Comparison of ENCODE assay signal across 25 cellular contexts in genomic region chr5:142832263-142832662, GRCh38.
"Had no signal": no experiment of that assay in that cellular context is flagged by ENCODE, and none has a peak within 500 bp of the region (broad histone marks: within the 10 kb centered on the region; RNA-seq: fewer than 3 reads in every experiment).

No MANE protein-coding gene starts in this region.

- H3K36me3 ChIP-seq: esophagus squamous epithelium, gastrocnemius medialis, spleen, thoracic aorta, upper lobe of left lung had no signal

- DNase-seq: activated CD4-positive, alpha-beta memory T cell treated with anti-CD3 and anti-CD28 coated beads, Interleukin-2, amount 10 ng/mL, durations not matched to agents 7 days and 5 days; activated CD4-positive, alpha-beta T cell treated with anti-CD3 and anti-CD28 coated beads, Interleukin-2, amount 10 ng/mL, durations not matched to agents 24 days and 14 days; activated effector memory CD4-positive, alpha-beta T cell treated with Interleukin-2 at 50 U/mL for 16 hours; activated naive CD4-positive, alpha-beta T cell treated with anti-CD3 and anti-CD28 coated beads, Interleukin-2, amount 10 ng/mL, durations not matched to agents 7 days and 5 days; activated naive CD8-positive, alpha-beta T cell treated with anti-CD3 and anti-CD28 coated beads, Interleukin-2, amount 50 U/mL, for 24 hours; activated T-cell treated with anti-CD3 and anti-CD28 coated beads, Interleukin-2, amount 50 U/mL, for 72 hours; aorta; endodermal cell; esophagus squamous epithelium; gastrocnemius medialis; immature natural killer cell; kidney glomerular epithelial cell; naive B cell; posterior cingulate gyrus; spleen; stimulated activated CD4-positive, alpha-beta T cell treated with anti-CD3 and anti-CD28 coated beads, Interleukin-4, amount 100 ng/mL, for 24 hours; stimulated activated naive CD4-positive, alpha-beta T cell treated with Interleukin-2 at 50 U/mL for 16 hours; T1000; upper lobe of left lung had no signal

- H3K27ac Mint-ChIP-seq: activated CD4-positive, alpha-beta memory T cell treated with anti-CD3 and anti-CD28 coated beads, Interleukin-2, amount 10 ng/mL, durations not matched to agents 7 days and 5 days; activated CD4-positive, alpha-beta T cell treated with anti-CD3 and anti-CD28 coated beads, Interleukin-2, amount 10 ng/mL, durations not matched to agents 24 days and 14 days; activated naive CD4-positive, alpha-beta T cell treated with anti-CD3 and anti-CD28 coated beads, Interleukin-2, amount 10 ng/mL, durations not matched to agents 7 days and 5 days; activated naive CD8-positive, alpha-beta T cell treated with anti-CD3 and anti-CD28 coated beads, Interleukin-2, amount 50 U/mL, for 24 hours; activated T-cell treated with anti-CD3 and anti-CD28 coated beads, Interleukin-2, amount 50 U/mL, for 72 hours; brain; endodermal cell; memory B cell; T-helper 1 cell treated with Interleukin-12 subunit alpha and Interleukin-12 subunit beta and Interleukin-4 antibody, amounts not matched to agents 30 μg/mL and 1 μg/mL, for 36 hours had no signal

- H3K27ac ChIP-seq: coronary artery, esophagus squamous epithelium, gastrocnemius medialis, spleen, thoracic aorta, upper lobe of left lung had no signal

- H3K4me3 Mint-ChIP-seq: activated CD4-positive, alpha-beta memory T cell treated with anti-CD3 and anti-CD28 coated beads, Interleukin-2, amount 10 ng/mL, durations not matched to agents 7 days and 5 days; activated CD4-positive, alpha-beta T cell treated with anti-CD3 and anti-CD28 coated beads, Interleukin-2, amount 10 ng/mL, durations not matched to agents 24 days and 14 days; activated naive CD4-positive, alpha-beta T cell treated with anti-CD3 and anti-CD28 coated beads, Interleukin-2, amount 10 ng/mL, durations not matched to agents 7 days and 5 days; activated naive CD8-positive, alpha-beta T cell treated with anti-CD3 and anti-CD28 coated beads, Interleukin-2, amount 50 U/mL, for 24 hours; activated T-cell treated with anti-CD3 and anti-CD28 coated beads, Interleukin-2, amount 50 U/mL, for 72 hours; brain; central memory CD8-positive, alpha-beta T cell; endodermal cell; memory B cell; T-helper 1 cell treated with Interleukin-12 subunit alpha and Interleukin-12 subunit beta and Interleukin-4 antibody, amounts not matched to agents 30 μg/mL and 1 μg/mL, for 36 hours had no signal

- ATAC-seq: activated naive CD8-positive, alpha-beta T cell treated with anti-CD3 and anti-CD28 coated beads, Interleukin-2, amount 50 U/mL, for 24 hours; activated T-cell treated with anti-CD3 and anti-CD28 coated beads, Interleukin-2, amount 50 U/mL, for 72 hours; gastrocnemius medialis had no signal

- H3K9me3 ChIP-seq: esophagus squamous epithelium, gastrocnemius medialis, spleen, thoracic aorta, upper lobe of left lung had no signal

- H3K27me3 ChIP-seq: esophagus squamous epithelium, gastrocnemius medialis, spleen, upper lobe of left lung had no signal

- H3K36me3 Mint-ChIP-seq: brain, memory B cell, naive B cell had no signal

- H3K4me3 ChIP-seq: coronary artery, esophagus squamous epithelium, gastrocnemius medialis, spleen, thoracic aorta, upper lobe of left lung had no signal

- H3K27me3 Mint-ChIP-seq: activated CD4-positive, alpha-beta memory T cell treated with anti-CD3 and anti-CD28 coated beads, Interleukin-2, amount 10 ng/mL, durations not matched to agents 7 days and 5 days; activated naive CD4-positive, alpha-beta T cell treated with anti-CD3 and anti-CD28 coated beads, Interleukin-2, amount 10 ng/mL, durations not matched to agents 7 days and 5 days; activated naive CD8-positive, alpha-beta T cell treated with anti-CD3 and anti-CD28 coated beads, Interleukin-2, amount 50 U/mL, for 24 hours; central memory CD8-positive, alpha-beta T cell; memory B cell; naive B cell had no signal

- H3K9me3 Mint-ChIP-seq: activated CD4-positive, alpha-beta memory T cell treated with anti-CD3 and anti-CD28 coated beads, Interleukin-2, amount 10 ng/mL, durations not matched to agents 7 days and 5 days; activated CD4-positive, alpha-beta T cell treated with anti-CD3 and anti-CD28 coated beads, Interleukin-2, amount 10 ng/mL, durations not matched to agents 24 days and 14 days; activated naive CD4-positive, alpha-beta T cell treated with anti-CD3 and anti-CD28 coated beads, Interleukin-2, amount 10 ng/mL, durations not matched to agents 7 days and 5 days; activated naive CD8-positive, alpha-beta T cell treated with anti-CD3 and anti-CD28 coated beads, Interleukin-2, amount 50 U/mL, for 24 hours; activated T-cell treated with anti-CD3 and anti-CD28 coated beads, Interleukin-2, amount 50 U/mL, for 72 hours; brain; central memory CD8-positive, alpha-beta T cell; endodermal cell; immature natural killer cell; memory B cell; naive B cell; T-helper 1 cell treated with Interleukin-12 subunit alpha and Interleukin-12 subunit beta and Interleukin-4 antibody, amounts not matched to agents 30 μg/mL and 1 μg/mL, for 36 hours had no signal
